In the genomic region with DNA sequence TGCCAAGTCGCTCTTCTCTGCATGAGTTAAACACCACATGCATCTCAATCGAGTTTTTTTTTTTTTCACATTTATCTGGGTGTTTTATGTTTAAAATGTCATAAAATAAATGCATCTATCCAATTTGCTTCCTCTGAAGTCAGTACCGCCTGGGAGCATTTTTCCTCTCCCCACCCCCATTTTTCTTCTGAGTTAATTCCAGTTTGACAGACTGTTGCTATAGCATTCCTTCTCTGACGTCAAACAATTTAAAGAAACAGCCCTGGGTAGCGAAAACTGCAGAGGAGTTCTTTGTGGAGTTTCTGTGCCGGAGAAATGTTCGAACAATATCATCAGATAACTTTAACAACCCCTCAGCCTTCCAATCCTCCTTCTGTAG, we compare ENCODE assay signal across 8 cellular contexts. TPM values are rescaled to one million over a fixed set of nuclear protein-coding genes. Genes with fewer than 3 reads are reported as not detected.
DNase-seq lines count a peak whose midpoint lies in the region; ATAC-seq and TF ChIP-seq lines count a peak whose summit lies in the region.

No MANE protein-coding gene starts in this region.

- H3K4me1 Mint-ChIP-seq in T-helper 2 cell treated with Interferon-gamma antibody and Interleukin-4, amounts not matched to agents 5 μg/mL and 100 μg/mL, for 36 hours (ENCODE audit: low read depth): peaks cover 21% of the 10 kb centered on the region
- H3K4me1 Mint-ChIP-seq in activated CD8-positive, alpha-beta T cell treated with anti-CD3 and anti-CD28 coated beads, Interleukin-2, amount 10 ng/mL, durations not matched to agents 7 days and 5 days (ENCODE audit: low read depth): peaks cover 22% of the 10 kb centered on the region

- CTCF ChIA-PET in activated CD8-positive, alpha-beta T cell treated with anti-CD3 and anti-CD28 coated beads, Interleukin-2, amount 10 ng/mL, durations not matched to agents 7 days and 5 days (lab: Charles Lee): no interaction called here

- H3K9me3 ChIP-seq in iPS-18c (ENCODE audit: control insufficient read depth, insufficient read depth, low read length): no peaks in the 10 kb centered on the region
- no peaks in the 10 kb centered on the region for H3K9me3 ChIP-seq in suprapubic skin

- no peak for TF ChIP-seq POLR2A in suprapubic skin (IDR thresholded peaks at IDR 0.05)

- no peaks in the 10 kb centered on the region for H3K36me3 ChIP-seq in suprapubic skin

- H3K4me3 Mint-ChIP-seq in T-helper 2 cell treated with Interferon-gamma antibody and Interleukin-4, amounts not matched to agents 5 μg/mL and 100 μg/mL, for 36 hours: peak overlapping the region; percentile 85
- peak overlapping the region; percentile 84 for H3K4me3 Mint-ChIP-seq in activated CD8-positive, alpha-beta T cell treated with anti-CD3 and anti-CD28 coated beads, Interleukin-2, amount 10 ng/mL, durations not matched to agents 7 days and 5 days

- ATAC-seq in activated CD8-positive, alpha-beta T cell treated with anti-CD3 and anti-CD28 coated beads, Interleukin-2, amount 10 ng/mL, durations not matched to agents 7 days and 5 days: no peak
- no peak for ATAC-seq in HG03175 (IDR thresholded peaks at IDR 0.05; ENCODE audit: unreplicated experiment)
- ATAC-seq in HG03460 (IDR thresholded peaks at IDR 0.05; ENCODE audit: unreplicated experiment): no peak

- peak overlapping the region; percentile 87 for H3K27ac Mint-ChIP-seq in T-helper 2 cell treated with Interferon-gamma antibody and Interleukin-4, amounts not matched to agents 5 μg/mL and 100 μg/mL, for 36 hours
- no peak overlapping the region for H3K27ac Mint-ChIP-seq in activated CD8-positive, alpha-beta T cell treated with anti-CD3 and anti-CD28 coated beads, Interleukin-2, amount 10 ng/mL, durations not matched to agents 7 days and 5 days

- peaks cover 59% of the 10 kb centered on the region for H3K4me1 ChIP-seq in suprapubic skin

- TF ChIP-seq EP300 in suprapubic skin (IDR thresholded peaks at IDR 0.05): no peak

- peaks cover 1% of the 10 kb centered on the region for H3K36me3 Mint-ChIP-seq in T-helper 2 cell treated with Interferon-gamma antibody and Interleukin-4, amounts not matched to agents 5 μg/mL and 100 μg/mL, for 36 hours (ENCODE audit: low read depth)
- peaks cover 2% of the 10 kb centered on the region for H3K36me3 Mint-ChIP-seq in activated CD8-positive, alpha-beta T cell treated with anti-CD3 and anti-CD28 coated beads, Interleukin-2, amount 10 ng/mL, durations not matched to agents 7 days and 5 days (ENCODE audit: low read depth)

- 16% methylated on average over 7 of the region's 7 CpGs for WGBS in suprapubic skin

- H3K27me3 ChIP-seq in suprapubic skin: no peaks in the 10 kb centered on the region

- H3K9me3 Mint-ChIP-seq in T-helper 2 cell treated with Interferon-gamma antibody and Interleukin-4, amounts not matched to agents 5 μg/mL and 100 μg/mL, for 36 hours: no peaks in the 10 kb centered on the region
- no peaks in the 10 kb centered on the region for H3K9me3 Mint-ChIP-seq in activated CD8-positive, alpha-beta T cell treated with anti-CD3 and anti-CD28 coated beads, Interleukin-2, amount 10 ng/mL, durations not matched to agents 7 days and 5 days (ENCODE audit: insufficient read depth)

- H3K27ac ChIP-seq in suprapubic skin: peak overlapping the region; percentile 94

- POLR2A ChIA-PET in activated CD8-positive, alpha-beta T cell treated with anti-CD3 and anti-CD28 coated beads, Interleukin-2, amount 10 ng/mL, durations not matched to agents 7 days and 5 days (lab: Charles Lee): interaction anchor here (1.4 kb wide), 1 partner anchor 110 kb away, joined by 4 read pairs; a partner anchor contains a TSS

- TF ChIP-seq CTCF in suprapubic skin (IDR thresholded peaks at IDR 0.05): no peak

- H3K27me3 Mint-ChIP-seq in T-helper 2 cell treated with Interferon-gamma antibody and Interleukin-4, amounts not matched to agents 5 μg/mL and 100 μg/mL, for 36 hours (ENCODE audit: low read depth): peaks cover 79% of the 10 kb centered on the region
- H3K27me3 Mint-ChIP-seq in activated CD8-positive, alpha-beta T cell treated with anti-CD3 and anti-CD28 coated beads, Interleukin-2, amount 10 ng/mL, durations not matched to agents 7 days and 5 days (ENCODE audit: low read depth): peaks cover 64% of the 10 kb centered on the region

- peak overlapping the region; percentile 76; the same call in 1 of the 2 replicates for H3K4me3 ChIP-seq in iPS-18c (ENCODE audit: insufficient read depth, low read depth, low read length)
- H3K4me3 ChIP-seq in suprapubic skin: peak overlapping the region; percentile 83

- DNase-seq in T-helper 2 cell treated with Interferon-gamma antibody and Interleukin-4, amounts not matched to agents 5 μg/mL and 100 μg/mL, for 36 hours (ENCODE audit: low spot score): no peak
- DNase-seq in T-helper 2 cell (no peak), suprapubic skin (ENCODE audit: low spot score in 2 of 2) (no peak), posterior vena cava (ENCODE audit: low spot score) (no peak)
- DNase-seq in activated CD8-positive, alpha-beta T cell treated with anti-CD3 and anti-CD28 coated beads, Interleukin-2, amount 10 ng/mL, durations not matched to agents 7 days and 5 days: no peak

- intact Hi-C loops in posterior vena cava (cut with DNase I): loop anchor here in 1 of 2 donors (10.0 kb wide), 1 partner anchor 113 kb away; a partner anchor contains a TSS

RNA-seq across cellular contexts. Expression of a gene that starts 0.9 kb away (rescaled TPM):
- 10 to 100 TPM in 1 of 2 experiments, 1 to 10 TPM in 1; 6.7 to 10.3 TPM for total RNA-seq in activated CD8-positive, alpha-beta T cell treated with anti-CD3 and anti-CD28 coated beads, Interleukin-2, amount 10 ng/mL, durations not matched to agents 7 days and 5 days
- total RNA-seq in suprapubic skin: 10 to 100 TPM; 70.5 to 91.1 (median 83.4) TPM
- 10 to 100 TPM; 59.0 to 66.6 TPM for total RNA-seq in posterior vena cava

Comparison
In these comparisons a context has a peak if more than half of its experiments do, and no peak if none do; other contexts are left out.
1. RNA of a gene that starts 0.9 kb away (total RNA-seq): 70.5 to 91.1 TPM in suprapubic skin and 59.0 to 66.6 TPM in posterior vena cava; 6.7 to 10.3 TPM in activated CD8-positive, alpha-beta T cell treated with anti-CD3 and anti-CD28 coated beads, Interleukin-2, amount 10 ng/mL, durations not matched to agents 7 days and 5 days; every median in the first group is over 4 times any median in the second.